In genomic region chr3:136752327-136753111, GRCh38 we compare ENCODE assay signal across 1 cellular context.
TF ChIP-seq lines count a peak whose summit lies in the region.

Gene STAG1, minus strand, starts transcription at chr3:136752378. Its CDS starts 121,480 bp downstream, at chr3:136630898.

TF ChIP-seq in HepG2, 621 proteins besides CTCF, POLR2A, EP300 and RAD21 (continued from another document and continues in another):
- TF ChIP-seq DMTF1 (CRISPR knock-in tag; IDR thresholded peaks at IDR 0.05) (no peak), KDM5A (IDR thresholded peaks at IDR 0.05; ENCODE audit: borderline replicate concordance, low read length) (no peak), BRD4 (CRISPR knock-in tag; IDR thresholded peaks at IDR 0.05) (peak; percentile 88), DNMT3B (CRISPR knock-in tag; conservative IDR thresholded peaks at IDR 0.05) (0 out of 2 replicates have a peak, but pooled peaks have one; percentile 75), ISX (CRISPR knock-in tag; conservative IDR thresholded peaks at IDR 0.05) (no peak), ZNF160 (CRISPR knock-in tag; IDR thresholded peaks at IDR 0.05) (peak; percentile 93), TFDP2 (CRISPR knock-in tag; IDR thresholded peaks at IDR 0.05) (peak; percentile 99), THYN1 (CRISPR knock-in tag; IDR thresholded peaks at IDR 0.05; ENCODE audit: borderline replicate concordance, low read depth) (no peak), JUNB (CRISPR knock-in tag; IDR thresholded peaks at IDR 0.05; ENCODE audit: borderline replicate concordance) (no peak), HOXA9 (CRISPR knock-in tag; IDR thresholded peaks at IDR 0.05; ENCODE audit: borderline replicate concordance) (0 out of 2 replicates have a peak, but pooled peaks have one; percentile 71), SETDB1 (CRISPR knock-in tag; IDR thresholded peaks at IDR 0.05; ENCODE audit: borderline replicate concordance) (no peak), TFE3 (CRISPR knock-in tag; IDR thresholded peaks at IDR 0.05) (peak; percentile 67; the same call in 1 of the 2 replicates), ZFP90 (CRISPR knock-in tag; IDR thresholded peaks at IDR 0.05; ENCODE audit: borderline replicate concordance) (no peak; the same call in 1 of the 2 replicates), ETV5 (CRISPR knock-in tag; IDR thresholded peaks at IDR 0.05; ENCODE audit: borderline replicate concordance) (peak; percentile 72), ZBTB40 (IDR thresholded peaks at IDR 0.05) (no peak), ZBTB40 (CRISPR knock-in tag; IDR thresholded peaks at IDR 0.05) (no peak), RARA (CRISPR knock-in tag; IDR thresholded peaks at IDR 0.05) (no peak), ZNF562 (CRISPR knock-in tag; IDR thresholded peaks at IDR 0.05; ENCODE audit: borderline replicate concordance) (no peak; the same call in 1 of the 2 replicates), ZSCAN5A (CRISPR knock-in tag; IDR thresholded peaks at IDR 0.05; ENCODE audit: borderline replicate concordance) (no peak), ZNF619 (CRISPR knock-in tag; IDR thresholded peaks at IDR 0.05) (0 out of 2 replicates have a peak, but pooled peaks have one; percentile 76), ZHX2 (IDR thresholded peaks at IDR 0.05; ENCODE audit: low read depth) (peak; percentile 73), ZHX2 (CRISPR knock-in tag; IDR thresholded peaks at IDR 0.05; ENCODE audit: borderline replicate concordance) (no peak), HMG20A (CRISPR knock-in tag; IDR thresholded peaks at IDR 0.05; ENCODE audit: borderline replicate concordance) (peak; percentile 17; the same call in 1 of the 2 replicates), AKAP8 (CRISPR knock-in tag; IDR thresholded peaks at IDR 0.05) (peak; percentile 99), PHF5A (CRISPR knock-in tag; IDR thresholded peaks at IDR 0.05; ENCODE audit: low read depth, unreplicated experiment) (peak; percentile 58), RFXAP (CRISPR knock-in tag; IDR thresholded peaks at IDR 0.05; ENCODE audit: borderline replicate concordance) (peak; percentile 68; the same call in 1 of the 2 replicates), MAFF (IDR thresholded peaks at IDR 0.05; ENCODE audit: low read depth, low read length) (no peak; the same call in 1 of the 2 replicates), NONO (IDR thresholded peaks at IDR 0.05) (no peak), NONO (CRISPR knock-in tag; conservative IDR thresholded peaks at IDR 0.05) (peak; percentile 99), ZNF512 (CRISPR knock-in tag; IDR thresholded peaks at IDR 0.05) (no peak), CHD2 (IDR thresholded peaks at IDR 0.05; ENCODE audit: low read depth, low read length) (peak; percentile 92), ZNF260 (CRISPR knock-in tag; IDR thresholded peaks at IDR 0.05; ENCODE audit: borderline replicate concordance, low read depth) (no peak), HNRNPL (IDR thresholded peaks at IDR 0.05; ENCODE audit: low read depth, low read length) (no peak)
